Comparison of ENCODE assay signal across 18 cellular contexts in the genomic region with DNA sequence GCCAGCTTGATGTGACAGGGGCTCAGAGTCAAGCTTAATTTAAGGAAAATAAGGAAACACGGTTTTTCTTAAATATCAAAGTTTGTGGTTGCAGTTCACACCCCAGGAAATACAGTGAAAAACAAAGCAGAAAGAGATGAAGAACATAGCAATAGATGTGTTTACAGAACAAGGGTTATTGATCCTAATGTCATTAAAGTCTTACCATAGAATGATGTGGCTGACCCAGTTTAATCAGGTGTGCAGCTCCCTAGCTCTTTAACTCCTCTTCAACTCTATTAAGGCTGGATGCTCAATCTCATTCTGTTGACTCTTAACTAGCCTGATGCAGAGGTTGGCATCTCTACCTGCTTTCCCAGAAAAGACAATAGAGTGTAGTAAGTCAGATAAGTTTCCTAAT.
"Had no signal": no experiment of that assay in that cellular context is flagged by ENCODE, and none has a peak within 500 bp of the region (broad histone marks: within the 10 kb centered on the region; RNA-seq: fewer than 3 reads in every experiment).

No MANE protein-coding gene starts in this region.

- H3K27me3 ChIP-seq: esophagus squamous epithelium, heart right ventricle, tibial artery had no signal

- H3K4me3 ChIP-seq: esophagus squamous epithelium, heart right ventricle, left ventricle myocardium inferior, tibial artery had no signal

- H3K36me3 ChIP-seq: esophagus squamous epithelium, heart right ventricle, left ventricle myocardium inferior, tibial artery, WERI-Rb-1 had no signal

- H3K79me2 ChIP-seq: parathyroid adenoma had no signal

- H3K27ac ChIP-seq: esophagus squamous epithelium, heart right ventricle, left ventricle myocardium inferior, parathyroid adenoma, tibial artery, WERI-Rb-1 had no signal

- H3K4me1 ChIP-seq: left ventricle myocardium inferior, parathyroid adenoma had no signal

- H2AFZ ChIP-seq: parathyroid adenoma had no signal

- ATAC-seq: activated naive CD4-positive, alpha-beta T cell treated with anti-CD3 and anti-CD28 coated beads, Interleukin-2, amount 50 U/mL, for 72 hours; effector memory CD8-positive, alpha-beta T cell; heart right ventricle; stimulated activated naive CD8-positive, alpha-beta T cell treated with anti-CD3 and anti-CD28 coated beads, Interleukin-15, Interleukin-2, amounts not matched to agents 100 U/mL and 50 U/mL, for 24 hours had no signal

- DNase-seq: activated CD4-positive, alpha-beta T cell treated with anti-CD3 and anti-CD28 coated beads, Interleukin-2, amount 50 U/mL, for 4 hours; activated gamma-delta T cell treated with Interleukin-2 at 50 U/mL for 16 hours; activated T-cell treated with anti-CD3 and anti-CD28 coated beads for 4 hours; dermis blood vessel endothelial cell; effector memory CD8-positive, alpha-beta T cell; esophagus squamous epithelium; heart right ventricle; left ventricle myocardium inferior; naive B cell; stimulated activated CD4-positive, alpha-beta T cell treated with anti-CD3 and anti-CD28 coated beads, Interleukin-12 subunit alpha, Interleukin-12 subunit beta, amount 100 ng/mL, for 4 hours; stimulated activated CD4-positive, alpha-beta T cell treated with anti-CD3 and anti-CD28 coated beads, Interleukin-2, amount 100 ng/mL, for 24 hours; stimulated activated naive CD8-positive, alpha-beta T cell treated with anti-CD3 and anti-CD28 coated beads, Interleukin-15, Interleukin-2, amounts not matched to agents 100 U/mL and 50 U/mL, for 24 hours; substantia nigra; T-helper 2 cell; tibial artery; WERI-Rb-1 had no signal

- H3K9ac ChIP-seq: parathyroid adenoma had no signal

- H3K9me3 ChIP-seq: esophagus squamous epithelium, heart right ventricle, left ventricle myocardium inferior, tibial artery had no signal
